8 cellular contexts compared by ENCODE assay signal in genomic region chr6:144063744-144064401, GRCh38. TPM values are rescaled to one million over a fixed set of nuclear protein-coding genes. Genes with fewer than 3 reads are reported as not detected.
DNase-seq lines count a peak whose midpoint lies in the region; ATAC-seq and TF ChIP-seq lines count a peak whose summit lies in the region.

No MANE protein-coding gene starts in this region.

- peak; percentile 91 for TF ChIP-seq POLR2A in GM18505 (IDR thresholded peaks at IDR 0.05; ENCODE audit: borderline replicate concordance, extremely low read depth, insufficient read depth, insufficient read length)

- H3K4me3 ChIP-seq in WERI-Rb-1 (ENCODE audit: low read depth, low read length): peak overlapping the region; percentile 80
- H3K4me3 ChIP-seq in cardiac fibroblast (replicated peaks in 1 of 2; ENCODE audit: low read depth in 2 of 2, low read length in 2 of 2): peak overlapping the region; percentile 54 to 57

- peak; percentile 65 to 76 for DNase-seq in NCI-H1930 (lab: John Stamatoyannopoulos, UW)
- peak; percentile 93 for DNase-seq in WERI-Rb-1
- DNase-seq in cardiac fibroblast (ENCODE audit: low read depth in 2 of 2): peak; percentile 7 to 20
- DNase-seq in left colon: peak; percentile 92 to 97
- DNase-seq in stimulated activated CD4-positive, alpha-beta T cell treated with anti-CD3 and anti-CD28 coated beads, Interleukin-2, amount 100 ng/mL, for 24 hours: peak; percentile 87 to 92

- H3K36me3 ChIP-seq in WERI-Rb-1: no peaks in the 10 kb centered on the region

- no peaks in the 10 kb centered on the region for H3K27me3 ChIP-seq in WERI-Rb-1 (ENCODE audit: insufficient read depth, low read depth, severe bottlenecking)

- H3K9me3 ChIP-seq in WERI-Rb-1 (ENCODE audit: severe bottlenecking): no peaks in the 10 kb centered on the region

- ATAC-seq in GM18505 (IDR thresholded peaks at IDR 0.05; ENCODE audit: unreplicated experiment) (peak; percentile 87), HG02938 (IDR thresholded peaks at IDR 0.05; ENCODE audit: unreplicated experiment) (peak; percentile 77), left colon (peak; percentile 92)

- no peak overlapping the region for H3K27ac ChIP-seq in 22Rv1
- H3K27ac ChIP-seq in WERI-Rb-1: peak overlapping the region; percentile 94

- intact Hi-C loops in left colon (cut with DNase I, micrococcal nuclease): no loop called here

- TF ChIP-seq CTCF in 22Rv1 (IDR thresholded peaks at IDR 0.05) (peak; percentile 57), WERI-Rb-1 (IDR thresholded peaks at IDR 0.05; ENCODE audit: low read depth, low read length) (0 out of 2 replicates have a peak, but pooled peaks have one; percentile 12), cardiac fibroblast (IDR thresholded peaks at IDR 0.05; ENCODE audit: low read depth, low read length) (no peak)

RNA-seq across cellular contexts. Expression of gene SF3B5, which starts 31.5 kb away (rescaled TPM):
- total RNA-seq in left colon: 100 to 1,000 TPM; 133 to 167 TPM

RNA-seq across cellular contexts. Expression of gene PLAGL1, which starts 55.8 kb away (rescaled TPM):
- 10 to 100 TPM; 33.5 to 36.4 TPM for total RNA-seq in left colon

Comparison
In these comparisons a context has a peak if more than half of its experiments do, and no peak if none do; other contexts are left out.
1. DNase-seq: peak in every context shown above with its lines; median percentile 94 in left colon; 93 in WERI-Rb-1; 90 in stimulated activated CD4-positive, alpha-beta T cell treated with anti-CD3 and anti-CD28 coated beads, Interleukin-2, amount 100 ng/mL, for 24 hours; 70 in NCI-H1930; 14 in cardiac fibroblast.